Comparison of ENCODE assay signal across 8 cellular contexts in genomic region chr3:172591876-172592771, GRCh38.
DNase-seq lines count a peak whose midpoint lies in the region; ATAC-seq and TF ChIP-seq lines count a peak whose summit lies in the region.

No MANE protein-coding gene starts in this region.

- TF ChIP-seq POLR2A in thyroid gland (IDR thresholded peaks at IDR 0.05) = no peak

- peak; percentile 54 for DNase-seq in activated CD4-positive, alpha-beta T cell treated with anti-CD3 and anti-CD28 coated beads, Interleukin-2, amount 50 U/mL, for 1 hour
- peak in 1 of 3 donors; percentile 32 for DNase-seq in mucosa of descending colon
- DNase-seq in NCI-H1930 (lab: John Stamatoyannopoulos, UW) = no peak
- DNase-seq in RPMI8226 = no peak
- DNase-seq in NCI-H2227 (lab: John Stamatoyannopoulos, UW; ENCODE audit: unreplicated experiment) = no peak
- no peak for DNase-seq in thyroid gland

- H3K4me1 ChIP-seq in mucosa of descending colon (ENCODE audit: low read depth) (peaks cover 17% of the 10 kb centered on the region), thyroid gland (peaks cover 7 to 15% of the 10 kb centered on the region in 2 donors)

- WGBS in thyroid gland, 2 donors = 83 to 90% methylated on average over 8 to 11 of the region's 11 CpGs

- no peaks in the 10 kb centered on the region for H3K27me3 ChIP-seq in thyroid gland

- H3K36me3 ChIP-seq in mucosa of descending colon (ENCODE audit: low read depth) (no peaks in the 10 kb centered on the region), thyroid gland (no peaks in the 10 kb centered on the region)

- H3K4me3 ChIP-seq in mucosa of descending colon = no peak overlapping the region
- no peak overlapping the region for H3K4me3 ChIP-seq in thyroid gland (replicated peaks in 1 of 3)

- ATAC-seq in GM19395 (IDR thresholded peaks at IDR 0.05; ENCODE audit: unreplicated experiment) (peak; percentile 82), HG03378 (IDR thresholded peaks at IDR 0.05; ENCODE audit: unreplicated experiment) (peak; percentile 96), mucosa of descending colon (peak; percentile 50)

- no peak overlapping the region for H3K27ac ChIP-seq in thyroid gland

- H3K9me3 ChIP-seq in mucosa of descending colon (no peaks in the 10 kb centered on the region), thyroid gland (no peaks in the 10 kb centered on the region)

- TF ChIP-seq CTCF in mucosa of descending colon (IDR thresholded peaks at IDR 0.05) = no peak
- TF ChIP-seq CTCF in thyroid gland (IDR thresholded peaks at IDR 0.05) = no peak

- intact Hi-C loops in mucosa of descending colon (cut with DNase I, micrococcal nuclease) (loop anchor here in 1 of 2 donors (10.0 kb wide), 1 partner anchor 107 kb away; no protein-coding TSS in a partner anchor), thyroid gland (cut with DNase I) (loop anchor here (10.0 kb wide), 1 partner anchor 107 kb away; no protein-coding TSS in a partner anchor)
